In the genomic region with DNA sequence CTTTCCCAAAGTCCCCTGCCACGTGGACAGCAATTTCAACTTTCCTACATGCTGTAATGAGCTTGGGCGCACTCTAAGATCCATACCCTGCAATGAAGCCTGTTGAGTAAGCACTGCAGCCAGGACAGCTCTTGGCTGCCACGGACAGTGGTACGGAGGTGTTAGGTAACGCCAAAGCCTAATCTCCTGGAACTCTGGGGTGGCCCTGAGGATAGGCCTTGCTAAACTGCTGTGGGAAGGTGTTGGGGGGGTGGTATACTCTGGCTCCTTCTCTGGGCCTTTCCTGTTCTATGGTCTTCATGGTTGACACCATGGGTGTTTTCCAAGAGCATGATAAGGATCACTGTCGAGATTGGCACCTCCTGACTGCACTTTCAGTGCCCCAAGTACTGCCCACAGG, we compare ENCODE assay signal across 15 cellular contexts.
DNase-seq lines count a peak whose midpoint lies in the region; ATAC-seq and TF ChIP-seq lines count a peak whose summit lies in the region.
"Had no signal": no experiment of that assay in that cellular context is flagged by ENCODE, and none has a peak within 500 bp of the region (broad histone marks: within the 10 kb centered on the region; RNA-seq: fewer than 3 reads in every experiment).

No MANE protein-coding gene starts in this region.

- H3K4me3 ChIP-seq in gastrocnemius medialis: no peak overlapping the region
- H3K4me3 ChIP-seq: BLaER1 treated with 17β-estradiol and CSF1 and Interleukin-3, amounts not matched to agents 10 nM and 100 nM; GM23248; HAP-1 had no signal

- H3K27ac ChIP-seq in gastrocnemius medialis: no peak overlapping the region
- H3K27ac ChIP-seq: BLaER1 treated with 17β-estradiol and CSF1 and Interleukin-3, amounts not matched to agents 10 nM and 100 nM; GM23248 had no signal

- no peak for TF ChIP-seq POLR2A in gastrocnemius medialis (IDR thresholded peaks at IDR 0.05)

- ATAC-seq in left cardiac atrium (no peak), left lobe of liver (peak; percentile 53), gastrocnemius medialis (peak; percentile 30 to 54)
- ATAC-seq: CD8-positive, alpha-beta T cell had no signal

- DNase-seq in cardiac septum (ENCODE audit: low spot score): peak; percentile 63
- DNase-seq in left cardiac atrium: no peak
- DNase-seq in left lobe of liver (ENCODE audit: low spot score): no peak
- DNase-seq in gastrocnemius medialis: no peak
- no peak for DNase-seq in UCSD-AML1 (lab: John Stamatoyannopoulos, UW; ENCODE audit: unreplicated experiment)
- no peak for DNase-seq in HK-2 (ENCODE audit: unreplicated experiment)
- DNase-seq in activated gamma-delta T cell treated with Interleukin-2 at 50 U/mL for 16 hours: no peak
- DNase-seq: 8988T; Calu3; CD8-positive, alpha-beta T cell; DMS79 treated with DMSO at 0.1 percent for 48 hours; GF-D8; GM23248 had no signal

- no peaks in the 10 kb centered on the region for H3K27me3 ChIP-seq in gastrocnemius medialis
- H3K27me3 ChIP-seq: BLaER1 treated with 17β-estradiol and CSF1 and Interleukin-3, amounts not matched to agents 10 nM and 100 nM had no signal

- intact Hi-C loops in cardiac septum (cut with DNase I) (no loop called here), left cardiac atrium (cut with DNase I) (no loop called here), gastrocnemius medialis (cut with DNase I; ENCODE audit: low total_unique reads) (no loop called here)

- H3K9me3 ChIP-seq in gastrocnemius medialis: no peaks in the 10 kb centered on the region
- H3K9me3 ChIP-seq: BLaER1 treated with 17β-estradiol and CSF1 and Interleukin-3, amounts not matched to agents 10 nM and 100 nM; HAP-1 had no signal

- no peaks in the 10 kb centered on the region for H3K4me1 ChIP-seq in gastrocnemius medialis
- H3K4me1 ChIP-seq: HAP-1 had no signal

- H3K36me3 ChIP-seq in gastrocnemius medialis: no peaks in the 10 kb centered on the region
- H3K36me3 ChIP-seq: BLaER1 treated with 17β-estradiol and CSF1 and Interleukin-3, amounts not matched to agents 10 nM and 100 nM; HAP-1 had no signal

- in situ Hi-C loops in gastrocnemius medialis (cut with MboI; ENCODE audit: low sequenced_read_pairs in 4 of 4): no loop called here

- TF ChIP-seq CTCF in gastrocnemius medialis (IDR thresholded peaks at IDR 0.05 in 4 of 5, conservative IDR thresholded peaks at IDR 0.05 in 1 of 5): no peak

Comparison
In these comparisons a context has a peak if more than half of its experiments do, and no peak if none do; other contexts are left out.
1. ATAC-seq: peak in left lobe of liver (single experiment) and gastrocnemius medialis (2 of 2); none in left cardiac atrium (0 of 2).